8 cellular contexts compared by ENCODE assay signal in the genomic region with DNA sequence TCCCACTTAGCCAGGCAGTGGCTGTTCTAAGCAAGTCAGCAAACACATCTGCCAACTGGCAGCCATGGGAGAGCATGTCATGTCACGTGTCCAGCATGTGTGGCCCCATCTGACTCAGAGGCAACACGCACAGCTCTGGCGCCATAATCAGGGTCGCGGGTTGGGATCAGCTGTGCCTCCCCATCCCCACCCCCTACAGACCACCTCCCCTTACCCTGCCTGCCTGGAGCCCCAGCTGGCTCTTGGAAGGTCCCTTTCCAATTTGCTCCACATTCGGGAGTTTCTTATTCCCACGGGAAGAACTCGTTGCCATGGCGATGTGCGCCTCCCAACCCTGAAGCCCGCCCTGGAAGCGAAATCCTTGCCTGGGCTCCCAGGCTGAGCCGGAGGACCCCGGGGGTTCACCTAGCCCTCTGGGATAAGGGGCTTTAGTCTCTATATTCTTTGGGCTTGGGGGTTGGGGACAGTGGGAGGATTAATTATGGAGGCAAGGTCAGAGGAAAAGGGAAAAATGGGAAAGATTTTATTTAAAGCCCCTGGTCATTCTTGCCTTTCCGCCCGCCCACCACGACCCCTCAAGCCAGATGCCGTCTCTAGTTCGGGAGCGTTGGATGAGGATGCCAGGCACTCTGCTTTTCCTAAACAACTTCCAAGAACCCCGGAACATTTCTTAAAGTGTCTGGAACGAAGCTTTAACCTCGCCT.
A peak's percentile ranks its signal among the peaks of the same experiment; 100 is the strongest.
DNase-seq lines count a peak whose midpoint lies in the region; ATAC-seq, FAIRE-seq and TF ChIP-seq lines count a peak whose summit lies in the region.

No MANE protein-coding gene starts in this region.

- no peak for TF ChIP-seq CTCF in LNCaP clone FGC (IDR thresholded peaks at IDR 0.05; ENCODE audit: control insufficient read depth, extremely low read depth, insufficient read depth)
- no peak for TF ChIP-seq CTCF in pancreas (IDR thresholded peaks at IDR 0.05)

- peak; percentile 75 for ATAC-seq in left ventricle myocardium superior
- peak; percentile 55 to 78 (median 70) for ATAC-seq in pancreas
- no peak for ATAC-seq in GM19463 (IDR thresholded peaks at IDR 0.05; ENCODE audit: unreplicated experiment)

- H3K4me3 ChIP-seq in LNCaP clone FGC (ENCODE audit: low read depth, low read length): peak overlapping the region; percentile 57
- H3K4me3 ChIP-seq in pancreas: peak overlapping the region; percentile 56 to 87 (median 68)

- no peaks in the 10 kb centered on the region for H3K27me3 ChIP-seq in pancreas

- H3K9me3 ChIP-seq in pancreas: no peaks in the 10 kb centered on the region

- peak overlapping the region; percentile 32 to 62 (median 50) for H3K27ac ChIP-seq in pancreas

- H3K36me3 ChIP-seq in pancreas: no peaks in the 10 kb centered on the region

- no peaks in the 10 kb centered on the region for H3K4me1 ChIP-seq in pancreas

- no peak for FAIRE-seq in pancreas (lab: Jason Lieb, UNC)

- DNase-seq in DMS153 (lab: John Stamatoyannopoulos, UW): peak; percentile 19
- no peak for DNase-seq in LNCaP clone FGC (ENCODE audit: low read depth)
- peak; percentile 72 for DNase-seq in amniotic epithelial cell (ENCODE audit: low read depth)
- peak; percentile 88 for DNase-seq in left ventricle myocardium superior
- DNase-seq in pancreas: peak; percentile 68 to 81 (median 75)
- DNase-seq in germinal center (ENCODE audit: low spot score): no peak
- no peak for DNase-seq in stimulated activated CD4-positive, alpha-beta T cell treated with anti-CD3 and anti-CD28 coated beads, Interleukin-12 subunit alpha, Interleukin-12 subunit beta, amount 100 ng/mL, for 4 hours

- 5% methylated on average over 23 of the region's 23 CpGs for WGBS in pancreas, 2 donors

- intact Hi-C loops in left ventricle myocardium superior (cut with micrococcal nuclease) (no loop called here), pancreas (cut with DNase I) (no loop called here)

Comparison
In these comparisons a context has a peak if more than half of its experiments do, and no peak if none do; other contexts are left out.
1. DNase-seq: peak in DMS153 (single experiment), amniotic epithelial cell (single experiment), left ventricle myocardium superior (single experiment) and pancreas (6 of 6); none in LNCaP clone FGC (single experiment), germinal center (single experiment) and stimulated activated CD4-positive, alpha-beta T cell treated with anti-CD3 and anti-CD28 coated beads, Interleukin-12 subunit alpha, Interleukin-12 subunit beta, amount 100 ng/mL, for 4 hours (single experiment).